In the genomic region with DNA sequence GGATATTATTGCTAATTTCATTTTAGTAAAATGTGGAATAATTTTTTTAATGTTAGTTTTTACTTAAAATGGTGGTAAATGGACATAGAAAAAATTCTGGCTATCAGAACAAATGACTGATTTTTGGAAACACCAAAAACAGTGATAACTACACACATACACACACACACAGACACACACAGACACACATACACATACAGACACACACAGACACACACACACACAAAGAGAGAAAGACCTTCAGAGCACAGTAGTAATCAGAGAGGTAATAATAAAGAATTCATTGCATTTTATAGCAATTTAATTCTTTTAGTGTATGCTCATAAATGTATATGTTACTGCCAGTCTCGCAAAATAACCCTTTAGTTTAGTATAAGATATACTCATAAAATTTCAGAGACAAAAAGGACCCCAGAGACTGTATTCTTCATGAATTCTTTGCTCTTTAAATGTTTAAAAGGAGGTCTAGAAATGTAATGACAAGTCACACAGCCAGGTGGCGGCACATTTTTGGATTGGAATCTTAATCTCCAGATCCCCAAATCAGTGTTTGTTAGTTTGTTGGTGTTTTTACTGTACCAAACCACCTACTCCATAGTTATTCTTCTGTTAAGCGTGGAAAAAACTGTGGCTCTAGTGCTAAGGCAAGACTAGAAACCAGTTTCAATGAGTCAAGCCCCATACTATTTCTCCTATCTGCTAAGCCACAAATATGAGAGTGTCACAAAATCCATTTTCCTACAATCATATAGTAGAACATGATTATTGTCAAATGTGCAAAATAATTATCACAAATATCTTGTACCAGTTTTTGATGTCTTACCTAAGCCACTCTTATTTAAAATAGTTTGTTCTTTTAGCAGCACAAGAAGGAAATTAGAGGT, we compare ENCODE assay signal across 8 cellular contexts.
A peak's percentile ranks its signal among the peaks of the same experiment; 100 is the strongest.
DNase-seq lines count a peak whose midpoint lies in the region; ATAC-seq, FAIRE-seq and TF ChIP-seq lines count a peak whose summit lies in the region.

No MANE protein-coding gene starts in this region.

- no peaks in the 10 kb centered on the region for H3K9me3 ChIP-seq in DOHH2 (ENCODE audit: control insufficient read depth, insufficient read depth, low read length)
- no peaks in the 10 kb centered on the region for H3K9me3 ChIP-seq in Peyer's patch
- no peaks in the 10 kb centered on the region for H3K9me3 ChIP-seq in thoracic aorta

- no peaks in the 10 kb centered on the region for H3K79me2 ChIP-seq in DOHH2 (ENCODE audit: control insufficient read depth, low read length)

- no peaks in the 10 kb centered on the region for H3K9me2 ChIP-seq in DOHH2 (replicated peaks; ENCODE audit: control insufficient read depth, low read length)

- H3K4me3 ChIP-seq in DOHH2 (ENCODE audit: low read length) (no peak overlapping the region), Peyer's patch (no peak overlapping the region), fibroblast of villous mesenchyme (ENCODE audit: low read depth, low read length) (no peak overlapping the region), thoracic aorta (no peak overlapping the region)

- TF ChIP-seq POLR2A in Peyer's patch (IDR thresholded peaks at IDR 0.05), result no peak

- no peaks in the 10 kb centered on the region for H3F3A ChIP-seq in DOHH2 (ENCODE audit: control insufficient read depth, insufficient read depth)

- H3K27ac ChIP-seq in DOHH2 (ENCODE audit: low read depth, low read length) (no peak overlapping the region), Peyer's patch (no peak overlapping the region), thoracic aorta (no peak overlapping the region)

- H3K4me2 ChIP-seq in DOHH2 (ENCODE audit: low read length), result no peak overlapping the region

- H4K20me1 ChIP-seq in DOHH2 (ENCODE audit: control insufficient read depth, insufficient read depth, low read depth, low read length), result no peaks in the 10 kb centered on the region

- peak; percentile 44 for DNase-seq in HCEC 1CT
- no peak for DNase-seq in Peyer's patch
- DNase-seq in fibroblast of villous mesenchyme (ENCODE audit: low read depth), result peak; percentile 37
- DNase-seq in thoracic aorta (ENCODE audit: low spot score), result no peak
- DNase-seq in GM19239 (ENCODE audit: insufficient read length, low spot score), result no peak
- no peak for DNase-seq in RCC 7860 (ENCODE audit: low spot score)
- no peak for DNase-seq in NCI-H1048 (lab: John Stamatoyannopoulos, UW)

- H3K36me3 ChIP-seq in DOHH2 (ENCODE audit: control insufficient read depth, low read length), result no peaks in the 10 kb centered on the region
- H3K36me3 ChIP-seq in Peyer's patch, result no peaks in the 10 kb centered on the region
- H3K36me3 ChIP-seq in thoracic aorta, result no peaks in the 10 kb centered on the region

- TF ChIP-seq CTCF in DOHH2 (IDR thresholded peaks at IDR 0.05; ENCODE audit: low read depth, low read length, poor library complexity, severe bottlenecking), result peak; percentile 64
- TF ChIP-seq CTCF in Peyer's patch (IDR thresholded peaks at IDR 0.05), result peak in 4 of 6 experiments; percentile 17 to 44 (median 33)
- peak; percentile 64 for TF ChIP-seq CTCF in fibroblast of villous mesenchyme (IDR thresholded peaks at IDR 0.05; ENCODE audit: insufficient read depth, low read depth, low read length)
- TF ChIP-seq CTCF in thoracic aorta (IDR thresholded peaks at IDR 0.05), result peak; percentile 51

- no peaks in the 10 kb centered on the region for H3K4me1 ChIP-seq in DOHH2 (ENCODE audit: control insufficient read depth, low read length)
- no peaks in the 10 kb centered on the region for H3K4me1 ChIP-seq in Peyer's patch
- peaks cover 0 to 7% of the 10 kb centered on the region in 2 donors for H3K4me1 ChIP-seq in thoracic aorta (ENCODE audit: control insufficient read depth in 1 of 2, low read depth in 2 of 2)

- ATAC-seq in thoracic aorta (ENCODE audit: insufficient number of reproducible peaks, low FRiP score, low read depth), result no peak

- H3K27me3 ChIP-seq in DOHH2 (ENCODE audit: control insufficient read depth, low read length) (no peaks in the 10 kb centered on the region), Peyer's patch (no peaks in the 10 kb centered on the region), thoracic aorta (replicated peaks; ENCODE audit: insufficient read depth) (no peaks in the 10 kb centered on the region)

- FAIRE-seq in GM19239 (lab: Jason Lieb, UNC), result no peak
- FAIRE-seq in RCC 7860 (lab: Jason Lieb, UNC), result no peak

Comparison
In these comparisons a context has a peak if more than half of its experiments do, and no peak if none do; other contexts are left out.
1. DNase-seq: peak in HCEC 1CT (single experiment) and fibroblast of villous mesenchyme (single experiment); none in Peyer's patch (0 of 3), thoracic aorta (single experiment), GM19239 (single experiment), RCC 7860 (single experiment) and NCI-H1048 (single experiment).
2. Peak in every context shown above with its lines, with median percentiles within 50 percentile points of each other: CTCF ChIP-seq.